13 cellular contexts compared by ENCODE assay signal in genomic region chr3:150357140-150357539, GRCh38.
"Had no signal": no experiment of that assay in that cellular context is flagged by ENCODE, and none has a peak within 500 bp of the region (broad histone marks: within the 10 kb centered on the region; RNA-seq: fewer than 3 reads in every experiment).

No MANE protein-coding gene starts in this region.

- H3K4me3 ChIP-seq: coronary artery, mucosa of descending colon, stomach, thoracic aorta, transverse colon had no signal

- H3K36me3 ChIP-seq: stomach, thoracic aorta, transverse colon had no signal

- H3K27ac ChIP-seq: coronary artery, dorsolateral prefrontal cortex, stomach, thoracic aorta, transverse colon had no signal

- H3K9me3 ChIP-seq: mucosa of descending colon, stomach, thoracic aorta, transverse colon had no signal

- ATAC-seq: mucosa of descending colon; naive thymus-derived CD8-positive, alpha-beta T cell had no signal

- H3K4me1 ChIP-seq: stomach, transverse colon had no signal

- DNase-seq: dorsolateral prefrontal cortex; effector CD8-positive, alpha-beta T cell; immature natural killer cell; mucosa of descending colon; naive thymus-derived CD8-positive, alpha-beta T cell; posterior cingulate gyrus; small intestine; stimulated activated CD4-positive, alpha-beta T cell treated with anti-CD3 and anti-CD28 coated beads, Interleukin-12 subunit alpha, Interleukin-12 subunit beta, amount 100 ng/mL, for 4 hours; stimulated activated naive CD4-positive, alpha-beta T cell; stomach; transverse colon had no signal

- H3K27me3 ChIP-seq: dorsolateral prefrontal cortex, stomach, transverse colon had no signal
